8 cellular contexts compared by ENCODE assay signal in genomic region chr20:43658068-43658722, GRCh38. TPM values are rescaled to one million over a fixed set of nuclear protein-coding genes. Genes with fewer than 3 reads are reported as not detected.
A peak's percentile ranks its signal among the peaks of the same experiment; 100 is the strongest.
DNase-seq lines count a peak whose midpoint lies in the region; ATAC-seq and TF ChIP-seq lines count a peak whose summit lies in the region.

No MANE protein-coding gene starts in this region.

- H3K9me3 Mint-ChIP-seq in CD4-positive, CD25-positive, alpha-beta regulatory T cell: no peaks in the 10 kb centered on the region
- no peaks in the 10 kb centered on the region for H3K9me3 Mint-ChIP-seq in dendritic cell treated with granulocyte-macrophage colony-stimulating factor and Interleukin-4, amounts not matched to agents 40 ng/mL and 50 ng/mL, for 4 days
- no peaks in the 10 kb centered on the region for H3K9me3 Mint-ChIP-seq in nephron progenitor cell

- intact Hi-C loops in dendritic cell treated with granulocyte-macrophage colony-stimulating factor and Interleukin-4, amounts not matched to agents 40 ng/mL and 50 ng/mL, for 4 days (cut with micrococcal nuclease): no loop called here

- H3K9me3 ChIP-seq in CD4-positive, CD25-positive, alpha-beta regulatory T cell (ENCODE audit: control insufficient read depth in 2 of 2, low read length in 2 of 2): no peaks in the 10 kb centered on the region

- no peaks in the 10 kb centered on the region for H3K27me3 Mint-ChIP-seq in CD4-positive, CD25-positive, alpha-beta regulatory T cell
- peaks cover 13% of the 10 kb centered on the region for H3K27me3 Mint-ChIP-seq in dendritic cell treated with granulocyte-macrophage colony-stimulating factor and Interleukin-4, amounts not matched to agents 40 ng/mL and 50 ng/mL, for 4 days
- H3K27me3 Mint-ChIP-seq in nephron progenitor cell (ENCODE audit: low read depth, poor library complexity): no peaks in the 10 kb centered on the region

- H3K27ac Mint-ChIP-seq in CD4-positive, CD25-positive, alpha-beta regulatory T cell: peak overlapping the region; percentile 67 to 97 (median 97)
- peak overlapping the region; percentile 80 for H3K27ac Mint-ChIP-seq in dendritic cell treated with granulocyte-macrophage colony-stimulating factor and Interleukin-4, amounts not matched to agents 40 ng/mL and 50 ng/mL, for 4 days
- peak overlapping the region; percentile 97 for H3K27ac Mint-ChIP-seq in nephron progenitor cell

- peak overlapping the region; percentile 88 for H3K4me3 ChIP-seq in CD4-positive, CD25-positive, alpha-beta regulatory T cell (ENCODE audit: low read depth, low read length)
- H3K4me3 ChIP-seq in H7 (ENCODE audit: insufficient read depth, low read depth, low read length): peak overlapping the region; percentile 88

- H3K27me3 ChIP-seq in CD4-positive, CD25-positive, alpha-beta regulatory T cell (ENCODE audit: control insufficient read depth, insufficient read depth, low read length): no peaks in the 10 kb centered on the region
- no peaks in the 10 kb centered on the region; the same call in 1 of the 2 replicates for H3K27me3 ChIP-seq in H7 (ENCODE audit: control insufficient read depth, insufficient read depth, low read length)

- H3K4me3 Mint-ChIP-seq in CD4-positive, CD25-positive, alpha-beta regulatory T cell: peak overlapping the region; percentile 93 to 99 (median 96)
- H3K4me3 Mint-ChIP-seq in dendritic cell treated with granulocyte-macrophage colony-stimulating factor and Interleukin-4, amounts not matched to agents 40 ng/mL and 50 ng/mL, for 4 days: peak overlapping the region; percentile 91
- H3K4me3 Mint-ChIP-seq in nephron progenitor cell: peak overlapping the region; percentile 95

- no peaks in the 10 kb centered on the region for H3K36me3 ChIP-seq in CD4-positive, CD25-positive, alpha-beta regulatory T cell (ENCODE audit: control insufficient read depth, insufficient read depth, low read length)
- H3K36me3 ChIP-seq in H7 (replicated peaks; ENCODE audit: control insufficient read depth, insufficient read depth, low read length): no peaks in the 10 kb centered on the region

- H3K4me1 Mint-ChIP-seq in CD4-positive, CD25-positive, alpha-beta regulatory T cell: peaks cover 0 to 18% (median 4%) of the 10 kb centered on the region in 4 donors
- H3K4me1 Mint-ChIP-seq in dendritic cell treated with granulocyte-macrophage colony-stimulating factor and Interleukin-4, amounts not matched to agents 40 ng/mL and 50 ng/mL, for 4 days (ENCODE audit: low read depth): peaks cover 12% of the 10 kb centered on the region
- H3K4me1 Mint-ChIP-seq in nephron progenitor cell: peaks cover 22% of the 10 kb centered on the region

- POLR2A ChIA-PET in RWPE1 (lab: Yijun Ruan, JAX; ENCODE audit: low non-redundant PET): no interaction called here

- TF ChIP-seq CTCF in RWPE1 (conservative IDR thresholded peaks at IDR 0.05; ENCODE audit: low read depth): peak; percentile 40; the same call in 1 of the 2 replicates
- TF ChIP-seq CTCF in nephron progenitor cell (IDR thresholded peaks at IDR 0.05): no peak

- peak overlapping the region; percentile 92 for H3K27ac ChIP-seq in CD4-positive, CD25-positive, alpha-beta regulatory T cell (ENCODE audit: insufficient read depth, low read length, poor library complexity, severe bottlenecking)
- H3K27ac ChIP-seq in RWPE1: peak overlapping the region; percentile 85

- peaks cover 16% of the 10 kb centered on the region for H3K4me1 ChIP-seq in CD4-positive, CD25-positive, alpha-beta regulatory T cell (ENCODE audit: control insufficient read depth, insufficient read depth, low read length, poor library complexity, severe bottlenecking)

- no peak for ATAC-seq in CD4-positive, CD25-positive, alpha-beta regulatory T cell (ENCODE audit: low read depth in 2 of 2)
- no peak for ATAC-seq in HG02885 (IDR thresholded peaks at IDR 0.05; ENCODE audit: poor library complexity, unreplicated experiment)

- no peak for DNase-seq in CD4-positive, CD25-positive, alpha-beta regulatory T cell
- DNase-seq in H7: no peak
- DNase-seq in RWPE1 (ENCODE audit: low spot score): peak; percentile 49
- no peak for DNase-seq in nephron progenitor cell
- no peak for DNase-seq in NCI-H774 (lab: John Stamatoyannopoulos, UW)
- no peak for DNase-seq in amygdala (lab: John Stamatoyannopoulos, UW)

- H3K36me3 Mint-ChIP-seq in CD4-positive, CD25-positive, alpha-beta regulatory T cell: no peaks in the 10 kb centered on the region
- H3K36me3 Mint-ChIP-seq in dendritic cell treated with granulocyte-macrophage colony-stimulating factor and Interleukin-4, amounts not matched to agents 40 ng/mL and 50 ng/mL, for 4 days (ENCODE audit: low read depth): peaks cover 6% of the 10 kb centered on the region
- H3K36me3 Mint-ChIP-seq in nephron progenitor cell (ENCODE audit: low read depth): no peaks in the 10 kb centered on the region

- CTCF ChIA-PET in RWPE1 (lab: Yijun Ruan, JAX): no interaction called here

RNA-seq across cellular contexts. Expression of gene MYBL2, which starts 8.7 kb away (rescaled TPM):
- total RNA-seq in CD4-positive, CD25-positive, alpha-beta regulatory T cell: 2.7 TPM
- 1 to 10 TPM; 1.6 to 4.3 (median 3.2) TPM for polyA plus RNA-seq in CD4-positive, CD25-positive, alpha-beta regulatory T cell
- 76.2 and 111 TPM in 2 replicates for total RNA-seq in H7 (2014; rRNA removed; shearing (Covaris generic))

Comparison
In these comparisons a context has a peak if more than half of its experiments do, and no peak if none do; other contexts are left out.
1. RNA of gene MYBL2, which starts 8.7 kb away (total RNA-seq): 76.2 to 111 TPM in H7; 2.7 TPM in CD4-positive, CD25-positive, alpha-beta regulatory T cell (single experiment); every median in the first group is over 10 times any median in the second.
2. Peak in every context shown above with its lines, with median percentiles within 50 percentile points of each other: H3K27ac Mint-ChIP-seq and H3K4me3 Mint-ChIP-seq.